In the genomic region with DNA sequence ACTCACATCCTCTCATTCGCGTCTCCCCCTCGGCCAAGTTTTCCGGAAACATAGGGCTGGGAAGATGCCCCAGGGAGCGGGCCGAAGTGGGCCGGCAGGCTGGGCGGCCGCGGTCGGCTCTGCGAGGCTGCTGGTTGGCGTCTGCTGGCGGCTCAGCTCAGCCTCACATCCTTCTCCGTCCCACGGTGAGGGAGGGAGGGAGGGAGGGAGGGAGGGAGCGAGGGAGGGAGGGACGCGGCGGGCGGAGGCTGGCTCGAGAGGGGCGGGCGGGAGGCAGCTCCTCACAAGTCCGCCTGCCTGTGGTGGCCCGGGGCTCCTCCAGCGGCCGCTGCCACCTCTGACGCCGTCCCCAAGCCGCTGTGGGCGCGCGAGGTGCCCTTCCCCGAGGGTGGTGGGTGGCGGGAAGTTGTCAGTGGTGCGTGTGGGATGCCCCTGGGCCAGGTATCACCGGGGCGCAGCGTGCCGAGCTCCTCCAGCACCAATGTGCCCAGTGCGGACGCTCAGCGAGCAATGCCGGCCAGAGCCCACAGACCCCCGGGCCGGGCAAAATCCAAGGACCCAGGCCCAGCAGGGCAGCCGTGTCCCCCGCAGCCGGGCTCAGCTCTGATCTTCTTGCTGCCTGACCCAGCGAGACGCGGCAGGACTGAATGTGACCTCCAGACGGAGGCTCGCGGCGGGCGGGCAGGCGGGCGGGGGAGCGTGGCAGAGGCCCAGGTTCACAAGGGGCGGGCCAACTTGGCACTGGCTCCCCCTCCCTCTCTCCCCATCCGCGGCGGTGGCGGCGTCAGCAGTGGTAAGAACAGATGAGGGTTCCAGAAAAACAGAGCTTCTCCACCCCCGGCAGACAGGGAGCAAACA, we compare ENCODE assay signal across 8 cellular contexts.
A peak's percentile ranks its signal among the peaks of the same experiment; 100 is the strongest.
DNase-seq lines count a peak whose midpoint lies in the region; ATAC-seq and TF ChIP-seq lines count a peak whose summit lies in the region.

No MANE protein-coding gene starts in this region.

- H3K4me1 ChIP-seq in ovary (ENCODE audit: insufficient read depth) = peaks cover 27% of the 10 kb centered on the region

- peak; percentile 54 for ATAC-seq in SK-N-SH treated with all-trans-retinoic acid at 6 μM for 48 hours
- no peak for ATAC-seq in GM21360 (IDR thresholded peaks at IDR 0.05; ENCODE audit: unreplicated experiment)

- peak overlapping the region; percentile 47 for H3K4me3 ChIP-seq in ovary

- intact Hi-C loops in cardiac septum (cut with DNase I) (no loop called here), ovary (cut with DNase I) (loop anchor here in 2 of 4 donors (1.0 to 10.0 kb wide), 2 partner anchors 33 to 176 kb away; a partner anchor contains a TSS)

- no peak for TF ChIP-seq EP300 in ovary (IDR thresholded peaks at IDR 0.05)

- WGBS in adipose tissue, 3 donors = 4 to 15% (median 4%) methylated on average over 49 to 68 of the region's 68 CpGs
- WGBS in ovary, 3 donors = 6 to 8% (median 8%) methylated on average over 55 to 67 of the region's 68 CpGs

- H3K9me3 ChIP-seq in ovary = no peaks in the 10 kb centered on the region

- TF ChIP-seq POLR2A in ovary (IDR thresholded peaks at IDR 0.05) = peak; percentile 23

- TF ChIP-seq CTCF in ovary (IDR thresholded peaks at IDR 0.05) = peak in 1 of 3 donors; percentile 15

- no peaks in the 10 kb centered on the region for H3K27me3 ChIP-seq in ovary

- peak overlapping the region; percentile 65 for H3K27ac ChIP-seq in adipose tissue (ENCODE audit: low read depth, low read length)
- H3K27ac ChIP-seq in ovary = peak overlapping the region; percentile 58 to 83

- peak; percentile 63 to 71 for DNase-seq in SHP77 (lab: John Stamatoyannopoulos, UW)
- DNase-seq in SHP77 treated with DMSO at 0.1 percent for 48 hours (lab: John Stamatoyannopoulos, UW) = no peak
- DNase-seq in cardiac septum (ENCODE audit: low spot score) = peak; percentile 92
- peak; percentile 84 to 93 (median 91) for DNase-seq in ovary
- peak; percentile 75 for DNase-seq in superior temporal gyrus (ENCODE audit: extremely low spot score)

- no peaks in the 10 kb centered on the region for H3K36me3 ChIP-seq in ovary

TF ChIP-seq in SK-N-SH treated with all-trans-retinoic acid at 6 μM for 48 hours, 23 proteins besides CTCF, POLR2A, EP300 and RAD21:
- TF ChIP-seq TCF4 (CRISPR knock-in tag; IDR thresholded peaks at IDR 0.05; ENCODE audit: borderline replicate concordance) = no peak
- TF ChIP-seq, protein P1, sequence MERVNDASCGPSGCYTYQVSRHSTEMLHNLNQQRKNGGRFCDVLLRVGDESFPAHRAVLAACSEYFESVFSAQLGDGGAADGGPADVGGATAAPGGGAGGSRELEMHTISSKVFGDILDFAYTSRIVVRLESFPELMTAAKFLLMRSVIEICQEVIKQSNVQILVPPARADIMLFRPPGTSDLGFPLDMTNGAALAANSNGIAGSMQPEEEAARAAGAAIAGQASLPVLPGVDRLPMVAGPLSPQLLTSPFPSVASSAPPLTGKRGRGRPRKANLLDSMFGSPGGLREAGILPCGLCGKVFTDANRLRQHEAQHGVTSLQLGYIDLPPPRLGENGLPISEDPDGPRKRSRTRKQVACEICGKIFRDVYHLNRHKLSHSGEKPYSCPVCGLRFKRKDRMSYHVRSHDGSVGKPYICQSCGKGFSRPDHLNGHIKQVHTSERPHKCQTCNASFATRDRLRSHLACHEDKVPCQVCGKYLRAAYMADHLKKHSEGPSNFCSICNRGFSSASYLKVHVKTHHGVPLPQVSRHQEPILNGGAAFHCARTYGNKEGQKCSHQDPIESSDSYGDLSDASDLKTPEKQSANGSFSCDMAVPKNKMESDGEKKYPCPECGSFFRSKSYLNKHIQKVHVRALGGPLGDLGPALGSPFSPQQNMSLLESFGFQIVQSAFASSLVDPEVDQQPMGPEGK (CRISPR knock-in tag; IDR thresholded peaks at IDR 0.05; ENCODE audit: borderline replicate concordance) = peak; percentile 71; the same call in 1 of the 2 replicates
